12 cellular contexts compared by ENCODE assay signal in the genomic region with DNA sequence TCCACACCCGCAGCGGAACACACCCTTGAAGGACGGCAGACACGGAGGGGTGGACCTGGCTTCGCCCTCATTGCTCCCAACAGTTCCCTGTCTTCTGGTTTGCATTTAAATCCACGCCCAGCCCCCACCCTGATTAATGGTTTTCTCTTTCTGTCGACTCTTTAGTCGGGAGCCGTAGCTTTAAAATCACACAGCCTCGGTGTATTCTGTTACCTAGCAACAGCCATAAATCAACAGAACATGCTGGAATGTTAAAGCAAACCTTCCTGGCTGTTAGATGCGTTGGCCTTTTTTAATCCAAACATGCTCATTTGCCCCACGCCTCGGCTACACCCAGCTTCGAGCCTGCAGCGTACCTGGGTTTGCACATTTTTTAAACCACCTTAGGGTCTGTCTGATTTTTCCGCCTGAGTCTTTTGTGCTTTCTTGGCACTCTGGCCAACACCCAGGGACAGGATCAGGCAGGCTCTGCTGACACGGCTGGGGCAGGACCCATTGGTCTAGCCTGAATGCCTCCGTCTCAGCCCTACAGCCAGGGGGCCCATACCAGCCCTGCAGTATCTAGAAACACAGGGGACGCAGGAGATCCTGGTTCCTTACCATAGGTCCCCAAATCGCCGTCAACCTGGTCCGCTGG. TPM values are rescaled to one million over a fixed set of nuclear protein-coding genes. Genes with fewer than 3 reads are reported as not detected.
DNase-seq lines count a peak whose midpoint lies in the region; ATAC-seq and TF ChIP-seq lines count a peak whose summit lies in the region.
"Had no signal": no experiment of that assay in that cellular context is flagged by ENCODE, and none has a peak within 500 bp of the region (broad histone marks: within the 10 kb centered on the region; RNA-seq: fewer than 3 reads in every experiment).

No MANE protein-coding gene starts in this region.

- peaks cover 0 to 7% (median 0%) of the 10 kb centered on the region in 45 donors for H3K27me3 ChIP-seq in dorsolateral prefrontal cortex
- no peaks in the 10 kb centered on the region for H3K27me3 ChIP-seq in mesendoderm (ENCODE audit: insufficient read depth, low read length, poor library complexity)
- H3K27me3 ChIP-seq in stomach, result peaks cover 0 to 61% (median 21%) of the 10 kb centered on the region in 3 donors

- peaks cover 6% of the 10 kb centered on the region for H3K4me1 Mint-ChIP-seq in Calu3 (ENCODE audit: low read depth, unreplicated experiment)
- no peaks in the 10 kb centered on the region for H3K4me1 Mint-ChIP-seq in natural killer cell
- H3K4me1 Mint-ChIP-seq: activated naive CD4-positive, alpha-beta T cell treated with anti-CD3 and anti-CD28 coated beads, Interleukin-2, amount 10 ng/mL, durations not matched to agents 7 days and 5 days had no signal

- no peak for TF ChIP-seq EP300 in Ishikawa (IDR thresholded peaks at IDR 0.05; ENCODE audit: borderline replicate concordance)
- TF ChIP-seq EP300 in stomach (IDR thresholded peaks at IDR 0.05), result no peak

- H3K79me1 ChIP-seq in mesendoderm (ENCODE audit: low read length), result no peaks in the 10 kb centered on the region

- H3K27ac ChIP-seq in dorsolateral prefrontal cortex (peak overlapping the region in 43 of 59 donors; percentile 2 to 91 (median 60)), mesendoderm (ENCODE audit: low read depth, low read length) (no peak overlapping the region), stomach (no peak overlapping the region)

- no peak overlapping the region for H2AK5ac ChIP-seq in mesendoderm (ENCODE audit: low read length)

- no peak overlapping the region for H2BK120ac ChIP-seq in mesendoderm (ENCODE audit: low read depth, low read length)

- H3K56ac ChIP-seq in mesendoderm (ENCODE audit: low read length), result no peak overlapping the region

- no TSS peak for BruUV-seq in Calu3 (replicated peaks; lab: Mats Ljungman, UMichigan)

- TF ChIP-seq RAD21 in Ishikawa (IDR thresholded peaks at IDR 0.05; ENCODE audit: low read depth), result no peak

- no peak for DNase-seq in Calu3
- no peak for DNase-seq in dorsolateral prefrontal cortex
- peak; percentile 83 for DNase-seq in mesendoderm
- DNase-seq in stomach, result no peak
- no peak for DNase-seq in natural killer cell
- no peak for DNase-seq in SHP77 (lab: John Stamatoyannopoulos, UW)
- DNase-seq: activated naive CD4-positive, alpha-beta T cell treated with anti-CD3 and anti-CD28 coated beads, Interleukin-2, amount 10 ng/mL, durations not matched to agents 7 days and 5 days; CD8-positive, alpha-beta T cell had no signal

- no peak for TF ChIP-seq CTCF in Calu3 (IDR thresholded peaks at IDR 0.05; ENCODE audit: unreplicated experiment)
- no peak for TF ChIP-seq CTCF in dorsolateral prefrontal cortex (IDR thresholded peaks at IDR 0.05 in 54 of 56, conservative IDR thresholded peaks at IDR 0.05 in 2 of 56; ENCODE audit: low read depth in 1 of 56, partially characterized antibody in 56 of 56)
- TF ChIP-seq CTCF in stomach (IDR thresholded peaks at IDR 0.05), result no peak
- TF ChIP-seq CTCF in natural killer cell (IDR thresholded peaks at IDR 0.05), result no peak

- H3K36me3 Mint-ChIP-seq in Calu3 (ENCODE audit: insufficient read depth, unreplicated experiment) (no peaks in the 10 kb centered on the region), natural killer cell (no peaks in the 10 kb centered on the region)
- H3K36me3 Mint-ChIP-seq: activated naive CD4-positive, alpha-beta T cell treated with anti-CD3 and anti-CD28 coated beads, Interleukin-2, amount 10 ng/mL, durations not matched to agents 7 days and 5 days; CD8-positive, alpha-beta T cell had no signal

- H3K27me3 Mint-ChIP-seq in Calu3 (ENCODE audit: unreplicated experiment), result peaks cover 55% of the 10 kb centered on the region
- H3K27me3 Mint-ChIP-seq in natural killer cell (ENCODE audit: low read depth in 2 of 2), result peaks cover 21 to 40% of the 10 kb centered on the region in 2 donors

- intact Hi-C loops in Calu3 (cut with micrococcal nuclease; ENCODE audit: unreplicated experiment) (no loop called here), dorsolateral prefrontal cortex (cut with DNase I) (no loop called here), stomach (cut with DNase I; ENCODE audit: low total_unique reads) (no loop called here), natural killer cell (cut with micrococcal nuclease) (no loop called here)

- no peak overlapping the region for H4K8ac ChIP-seq in mesendoderm (ENCODE audit: low read depth, low read length)

- no peak overlapping the region for H4K5ac ChIP-seq in mesendoderm (ENCODE audit: low read length)

- H3K9me3 ChIP-seq in stomach, result peaks cover 0 to 16% (median 3%) of the 10 kb centered on the region in 4 donors

- H3K4me3 Mint-ChIP-seq in Calu3 (ENCODE audit: low read depth, unreplicated experiment) (peak overlapping the region; percentile 37), natural killer cell (no peak overlapping the region)
- H3K4me3 Mint-ChIP-seq: activated naive CD4-positive, alpha-beta T cell treated with anti-CD3 and anti-CD28 coated beads, Interleukin-2, amount 10 ng/mL, durations not matched to agents 7 days and 5 days; CD8-positive, alpha-beta T cell had no signal

- WGBS in mesendoderm (ENCODE audit: extremely low coverage, insufficient coverage, low lambda C conversion rate), result no CpG with 5 or more reads among the region's 22 CpGs
- WGBS in stomach, 5 donors, result 15 to 28% (median 21%) methylated on average over 18 to 22 of the region's 22 CpGs

- H3K4me2 ChIP-seq in mesendoderm (ENCODE audit: low read length), result no peak overlapping the region

- H3K9ac ChIP-seq in mesendoderm (ENCODE audit: low read length), result no peak overlapping the region

- H2BK15ac ChIP-seq in mesendoderm (replicated peaks; ENCODE audit: low read depth), result no peak overlapping the region

- H3K9me3 Mint-ChIP-seq in Calu3 (ENCODE audit: low read depth, unreplicated experiment) (peaks cover 2% of the 10 kb centered on the region), natural killer cell (no peaks in the 10 kb centered on the region)

- CTCF ChIA-PET in Calu3 (lab: Charles Lee), result interaction anchor here (1.0 to 1.3 kb wide), 2 partner anchors 16 to 20 kb away, joined by 3 to 4 read pairs; no protein-coding TSS in a partner anchor

- no peaks in the 10 kb centered on the region for H3K79me2 ChIP-seq in mesendoderm (ENCODE audit: control insufficient read depth, insufficient read depth, low read length)

- no peak overlapping the region for H3K18ac ChIP-seq in mesendoderm (ENCODE audit: low read length)

- TF ChIP-seq POLR2A in stomach (IDR thresholded peaks at IDR 0.05), result no peak

- H3K36me3 ChIP-seq in mesendoderm (ENCODE audit: control insufficient read depth, insufficient read depth, low read length) (no peaks in the 10 kb centered on the region), stomach (no peaks in the 10 kb centered on the region)

- H3K4me1 ChIP-seq in mesendoderm (ENCODE audit: control insufficient read depth, low read depth, low read length) (no peaks in the 10 kb centered on the region), stomach (peaks cover 0 to 11% (median 7%) of the 10 kb centered on the region in 4 donors)

- H3K27ac Mint-ChIP-seq in Calu3 (ENCODE audit: unreplicated experiment) (no peak overlapping the region), natural killer cell (no peak overlapping the region)
- H3K27ac Mint-ChIP-seq: activated naive CD4-positive, alpha-beta T cell treated with anti-CD3 and anti-CD28 coated beads, Interleukin-2, amount 10 ng/mL, durations not matched to agents 7 days and 5 days; CD8-positive, alpha-beta T cell had no signal

- no peak overlapping the region for H3K23ac ChIP-seq in mesendoderm (ENCODE audit: low read length)

- no peak overlapping the region for H3K4ac ChIP-seq in mesendoderm (ENCODE audit: low read depth, low read length)

- H3K4me3 ChIP-seq in dorsolateral prefrontal cortex (peak overlapping the region in 39 of 59 donors; percentile 1 to 49 (median 23)), mesendoderm (ENCODE audit: low read length) (no peak overlapping the region), stomach (peak overlapping the region in 1 of 4 donors; percentile 15)
- H3K4me3 ChIP-seq: skin epidermis had no signal

- ATAC-seq in natural killer cell (no peak), HG03342 (IDR thresholded peaks at IDR 0.05; ENCODE audit: unreplicated experiment) (no peak)
- ATAC-seq: activated CD4-positive, CD25-positive, alpha-beta regulatory T cell treated with anti-CD3 and anti-CD28 coated beads, Interleukin-2, amount 50 U/mL, for 24 hours; CD8-positive, alpha-beta T cell had no signal

- no peak overlapping the region for H2BK5ac ChIP-seq in mesendoderm (ENCODE audit: low read length)

TF ChIP-seq in Ishikawa, 13 proteins besides CTCF, POLR2A, EP300 and RAD21:
- no peak for TF ChIP-seq CREB1 (IDR thresholded peaks at IDR 0.05; ENCODE audit: low read depth)
- TF ChIP-seq TEAD4 (IDR thresholded peaks at IDR 0.05), result peak; percentile 47; the same call in 1 of the 2 replicates

RNA-seq across cellular contexts. Expression of gene PPP2R2C, which starts 21.4 kb away (rescaled TPM):
- total RNA-seq in Calu3 (2022), result 9.4 and 9.8 TPM in 2 replicates
- total RNA-seq in dorsolateral prefrontal cortex, result 100 to 1,000 TPM; 133 to 356 (median 270) TPM
- polyA plus RNA-seq in mesendoderm (2013, experiment 1 of 2), result 48.5 TPM
- polyA plus RNA-seq in mesendoderm (2013, experiment 2 of 2), result 52.5 TPM
- 1 to 10 TPM in 2 of 5 donors, not detected in 3; 1.4 to 1.5 TPM for total RNA-seq in stomach
- 1 to 10 TPM in 1 of 3 donors, not detected in 2; 5.0 TPM for polyA plus RNA-seq in stomach
- total RNA-seq in natural killer cell, result not detected
- total RNA-seq: CD8-positive, alpha-beta T cell had no signal

Comparison
In these comparisons a context has a peak if more than half of its experiments do, and no peak if none do; other contexts are left out.
1. H3K27ac ChIP-seq: peak in dorsolateral prefrontal cortex (43 of 59); none in mesendoderm (single experiment) and stomach (0 of 5).
2. RNA of gene PPP2R2C, which starts 21.4 kb away (total RNA-seq): 133 to 356 TPM in dorsolateral prefrontal cortex; 9.4 to 9.8 TPM in Calu3, 1.4 to 1.5 TPM in stomach and not detected in natural killer cell; every median in the first group is over 10 times any median in the second.